ENCODE assay signal across 1 cellular context in the genomic region with DNA sequence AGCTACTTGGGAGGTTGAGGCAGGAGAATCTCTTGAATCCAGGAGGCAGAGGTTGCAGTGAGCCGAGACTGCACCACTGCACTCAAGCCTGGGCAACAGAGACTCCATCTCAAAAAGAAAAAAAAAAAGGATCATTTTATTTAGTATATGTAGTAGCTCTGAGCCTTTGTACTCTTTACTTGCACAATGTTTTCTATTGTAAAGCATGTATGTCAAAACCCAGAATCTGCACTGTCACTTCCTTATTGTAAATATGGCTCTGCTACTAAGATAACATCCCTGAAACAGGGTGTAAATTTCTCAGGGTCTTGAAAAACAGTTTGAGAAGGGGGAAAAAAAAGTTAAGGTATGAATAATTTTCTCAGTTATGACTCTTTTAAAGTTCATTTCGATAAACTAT.
A peak's percentile ranks its signal among the peaks of the same experiment; 100 is the strongest.
TF ChIP-seq lines count a peak whose summit lies in the region.

No MANE protein-coding gene starts in this region.

TF ChIP-seq in HepG2, 621 proteins besides CTCF, POLR2A, EP300 and RAD21 (continued from another document):
- TF ChIP-seq, protein P1, sequence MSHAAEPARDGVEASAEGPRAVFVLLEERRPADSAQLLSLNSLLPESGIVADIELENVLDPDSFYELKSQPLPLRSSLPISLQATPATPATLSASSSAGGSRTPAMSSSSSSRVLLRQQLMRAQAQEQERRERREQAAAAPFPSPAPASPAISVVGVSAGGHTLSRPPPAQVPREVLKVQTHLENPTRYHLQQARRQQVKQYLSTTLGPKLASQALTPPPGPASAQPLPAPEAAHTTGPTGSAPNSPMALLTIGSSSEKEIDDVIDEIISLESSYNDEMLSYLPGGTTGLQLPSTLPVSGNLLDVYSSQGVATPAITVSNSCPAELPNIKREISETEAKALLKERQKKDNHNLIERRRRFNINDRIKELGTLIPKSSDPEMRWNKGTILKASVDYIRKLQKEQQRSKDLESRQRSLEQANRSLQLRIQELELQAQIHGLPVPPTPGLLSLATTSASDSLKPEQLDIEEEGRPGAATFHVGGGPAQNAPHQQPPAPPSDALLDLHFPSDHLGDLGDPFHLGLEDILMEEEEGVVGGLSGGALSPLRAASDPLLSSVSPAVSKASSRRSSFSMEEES (CRISPR knock-in tag; IDR thresholded peaks at IDR 0.05) = no peak
- TF ChIP-seq PAWR (CRISPR knock-in tag; IDR thresholded peaks at IDR 0.05; ENCODE audit: borderline replicate concordance) (no peak), ZBTB20 (CRISPR knock-in tag; IDR thresholded peaks at IDR 0.05; ENCODE audit: borderline replicate concordance, low read depth) (peak; percentile 61; the same call in 1 of the 2 replicates), KLF11 (CRISPR knock-in tag; IDR thresholded peaks at IDR 0.05) (no peak), HNRNPL (IDR thresholded peaks at IDR 0.05; ENCODE audit: low read depth, low read length) (no peak), JUN (CRISPR knock-in tag; IDR thresholded peaks at IDR 0.05) (no peak), FOXC1 (CRISPR knock-in tag; IDR thresholded peaks at IDR 0.05; ENCODE audit: borderline replicate concordance) (no peak), SMAD3 (CRISPR knock-in tag; IDR thresholded peaks at IDR 0.05) (no peak), JDP2 (CRISPR knock-in tag; IDR thresholded peaks at IDR 0.05; ENCODE audit: borderline replicate concordance) (no peak), SOX6 (IDR thresholded peaks at IDR 0.05) (no peak), SOX6 (CRISPR knock-in tag; IDR thresholded peaks at IDR 0.05) (peak; percentile 78)
- TF ChIP-seq, protein P2, sequence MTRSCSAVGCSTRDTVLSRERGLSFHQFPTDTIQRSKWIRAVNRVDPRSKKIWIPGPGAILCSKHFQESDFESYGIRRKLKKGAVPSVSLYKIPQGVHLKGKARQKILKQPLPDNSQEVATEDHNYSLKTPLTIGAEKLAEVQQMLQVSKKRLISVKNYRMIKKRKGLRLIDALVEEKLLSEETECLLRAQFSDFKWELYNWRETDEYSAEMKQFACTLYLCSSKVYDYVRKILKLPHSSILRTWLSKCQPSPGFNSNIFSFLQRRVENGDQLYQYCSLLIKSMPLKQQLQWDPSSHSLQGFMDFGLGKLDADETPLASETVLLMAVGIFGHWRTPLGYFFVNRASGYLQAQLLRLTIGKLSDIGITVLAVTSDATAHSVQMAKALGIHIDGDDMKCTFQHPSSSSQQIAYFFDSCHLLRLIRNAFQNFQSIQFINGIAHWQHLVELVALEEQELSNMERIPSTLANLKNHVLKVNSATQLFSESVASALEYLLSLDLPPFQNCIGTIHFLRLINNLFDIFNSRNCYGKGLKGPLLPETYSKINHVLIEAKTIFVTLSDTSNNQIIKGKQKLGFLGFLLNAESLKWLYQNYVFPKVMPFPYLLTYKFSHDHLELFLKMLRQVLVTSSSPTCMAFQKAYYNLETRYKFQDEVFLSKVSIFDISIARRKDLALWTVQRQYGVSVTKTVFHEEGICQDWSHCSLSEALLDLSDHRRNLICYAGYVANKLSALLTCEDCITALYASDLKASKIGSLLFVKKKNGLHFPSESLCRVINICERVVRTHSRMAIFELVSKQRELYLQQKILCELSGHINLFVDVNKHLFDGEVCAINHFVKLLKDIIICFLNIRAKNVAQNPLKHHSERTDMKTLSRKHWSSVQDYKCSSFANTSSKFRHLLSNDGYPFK (CRISPR knock-in tag; IDR thresholded peaks at IDR 0.05; ENCODE audit: borderline replicate concordance) = no peak
- TF ChIP-seq, protein P3, sequence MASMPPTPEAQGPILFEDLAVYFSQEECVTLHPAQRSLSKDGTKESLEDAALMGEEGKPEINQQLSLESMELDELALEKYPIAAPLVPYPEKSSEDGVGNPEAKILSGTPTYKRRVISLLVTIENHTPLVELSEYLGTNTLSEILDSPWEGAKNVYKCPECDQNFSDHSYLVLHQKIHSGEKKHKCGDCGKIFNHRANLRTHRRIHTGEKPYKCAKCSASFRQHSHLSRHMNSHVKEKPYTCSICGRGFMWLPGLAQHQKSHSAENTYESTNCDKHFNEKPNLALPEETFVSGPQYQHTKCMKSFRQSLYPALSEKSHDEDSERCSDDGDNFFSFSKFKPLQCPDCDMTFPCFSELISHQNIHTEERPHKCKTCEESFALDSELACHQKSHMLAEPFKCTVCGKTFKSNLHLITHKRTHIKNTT (CRISPR knock-in tag; IDR thresholded peaks at IDR 0.05) = no peak
